Comparison of ENCODE assay signal across 33 cellular contexts in the genomic region with DNA sequence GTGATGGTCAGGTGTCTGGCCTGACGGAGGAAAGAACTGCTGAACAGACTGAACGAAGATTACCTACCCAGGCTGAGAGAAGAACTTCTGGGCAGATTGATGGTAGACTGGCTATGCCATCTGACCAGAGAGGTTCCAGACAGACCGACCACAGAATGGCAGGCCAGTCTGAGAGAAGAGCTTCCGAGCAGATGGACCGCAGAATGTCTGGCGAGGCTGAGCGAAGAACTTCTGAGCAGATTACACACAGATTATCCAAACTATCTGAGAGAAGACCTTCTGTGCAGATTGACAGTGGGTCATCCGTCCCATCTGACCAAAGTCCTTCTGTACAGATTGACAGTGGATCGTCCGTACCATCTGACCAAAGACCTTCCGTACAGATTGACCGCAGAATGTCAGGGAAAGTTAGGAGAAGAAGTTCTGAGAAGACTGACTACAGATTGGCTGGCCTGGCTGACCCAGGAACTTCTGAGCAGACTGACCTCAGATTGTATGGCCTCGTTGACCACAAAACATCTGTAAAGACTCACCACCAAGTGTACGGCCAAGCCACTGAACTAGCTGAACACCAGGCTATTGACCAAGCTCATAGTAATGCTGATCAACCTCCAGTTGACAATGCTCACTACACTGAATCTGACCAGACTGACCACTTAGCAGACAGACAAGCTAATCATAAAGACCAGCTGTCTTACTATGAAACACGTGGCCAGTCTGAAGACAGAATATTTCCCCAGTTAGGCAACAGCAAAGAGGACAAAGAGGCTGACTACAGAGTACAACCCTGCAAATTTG. TPM values are rescaled to one million over a fixed set of nuclear protein-coding genes. Genes with fewer than 3 reads are reported as not detected.
"Had no signal": no experiment of that assay in that cellular context is flagged by ENCODE, and none has a peak within 500 bp of the region (broad histone marks: within the 10 kb centered on the region; RNA-seq: fewer than 3 reads in every experiment).

No MANE protein-coding gene starts in this region.

- H3K4me3 ChIP-seq: esophagus muscularis mucosa, left ventricle myocardium inferior, lung, mucosa of descending colon, right atrium auricular region, suprapubic skin, tibial artery had no signal

- H3K9me3 ChIP-seq: esophagus muscularis mucosa, left ventricle myocardium inferior, mucosa of descending colon, right atrium auricular region, suprapubic skin, tibial artery had no signal

- H3K27ac Mint-ChIP-seq: activated CD4-positive, alpha-beta memory T cell treated with anti-CD3 and anti-CD28 coated beads for 36 hours; activated CD4-positive, alpha-beta T cell treated with anti-CD3 and anti-CD28 coated beads, Interleukin-2, amount 10 ng/mL, durations not matched to agents 24 days and 14 days; activated naive CD4-positive, alpha-beta T cell treated with anti-CD3 and anti-CD28 coated beads, Interleukin-2, amount 10 ng/mL, durations not matched to agents 7 days and 5 days; activated naive CD8-positive, alpha-beta T cell treated with anti-CD3 and anti-CD28 coated beads, Interleukin-2, amount 10 ng/mL, durations not matched to agents 7 days and 5 days; activated T-helper 1 cell treated with anti-CD3 and anti-CD28 coated beads, Interleukin-12 subunit alpha, Interleukin-12 subunit beta, Interleukin-2, Interleukin-4 antibody, amounts not matched to agents 30 ng/mL and 10 ng/mL and 1 ng/mL, durations not matched to agents 14 hours and 24 hours and 36 hours; dendritic cell treated with granulocyte-macrophage colony-stimulating factor and Interleukin-4, amounts not matched to agents 40 ng/mL and 50 ng/mL, for 4 days; naive B cell had no signal

- FAIRE-seq: frontal cortex, urothelium cell line had no signal

- ATAC-seq: T-helper 17 cell had no signal

- H3K9me3 Mint-ChIP-seq: activated CD4-positive, alpha-beta memory T cell treated with anti-CD3 and anti-CD28 coated beads for 36 hours; activated CD4-positive, alpha-beta T cell treated with anti-CD3 and anti-CD28 coated beads, Interleukin-2, amount 10 ng/mL, durations not matched to agents 24 days and 14 days; activated naive CD4-positive, alpha-beta T cell treated with anti-CD3 and anti-CD28 coated beads, Interleukin-2, amount 10 ng/mL, durations not matched to agents 7 days and 5 days; activated naive CD8-positive, alpha-beta T cell treated with anti-CD3 and anti-CD28 coated beads, Interleukin-2, amount 10 ng/mL, durations not matched to agents 7 days and 5 days; activated T-helper 1 cell treated with anti-CD3 and anti-CD28 coated beads, Interleukin-12 subunit alpha, Interleukin-12 subunit beta, Interleukin-2, Interleukin-4 antibody, amounts not matched to agents 30 ng/mL and 10 ng/mL and 1 ng/mL, durations not matched to agents 14 hours and 24 hours and 36 hours; dendritic cell treated with granulocyte-macrophage colony-stimulating factor and Interleukin-4, amounts not matched to agents 40 ng/mL and 50 ng/mL, for 4 days; naive B cell had no signal

- DNase-seq: activated CD4-positive, alpha-beta memory T cell treated with anti-CD3 and anti-CD28 coated beads for 36 hours; activated CD4-positive, alpha-beta T cell treated with anti-CD3 and anti-CD28 coated beads, Interleukin-2, amount 10 ng/mL, durations not matched to agents 24 days and 14 days; activated CD4-positive, CD25-positive, alpha-beta regulatory T cell treated with anti-CD3 and anti-CD28 coated beads, Interleukin-2, amount 50 U/mL, for 72 hours; activated CD8-positive, alpha-beta memory T cell treated with anti-CD3 and anti-CD28 coated beads, Interleukin-2, amount 50 U/mL, for 4 hours; activated gamma-delta T cell; activated naive CD4-positive, alpha-beta T cell treated with anti-CD3 and anti-CD28 coated beads, Interleukin-2, amount 10 ng/mL, durations not matched to agents 7 days and 5 days; activated naive CD8-positive, alpha-beta T cell treated with anti-CD3 and anti-CD28 coated beads, Interleukin-2, amount 10 ng/mL, durations not matched to agents 7 days and 5 days; activated T-cell treated with anti-CD3 and anti-CD28 coated beads, Interleukin-2, amount 50 U/mL, for 1 hour; amniotic stem cell; central memory CD4-positive, alpha-beta T cell; islet precursor cell; left ventricle myocardium inferior; mucosa of descending colon; naive B cell; stimulated activated CD4-positive, alpha-beta T cell treated with anti-CD3 and anti-CD28 coated beads, Interleukin-15, amount 100 ng/mL, for 24 hours; stimulated activated CD4-positive, alpha-beta T cell treated with anti-CD3 and anti-CD28 coated beads, Interleukin-2, amount 100 ng/mL, for 24 hours; stimulated activated naive CD4-positive, alpha-beta T cell; T-helper 17 cell; T1000; tibial artery had no signal

- H3K27ac ChIP-seq: esophagus muscularis mucosa, left ventricle myocardium inferior, right atrium auricular region, suprapubic skin, tibial artery had no signal

- H3K4me1 Mint-ChIP-seq: activated naive CD4-positive, alpha-beta T cell treated with anti-CD3 and anti-CD28 coated beads, Interleukin-2, amount 10 ng/mL, durations not matched to agents 7 days and 5 days; activated naive CD8-positive, alpha-beta T cell treated with anti-CD3 and anti-CD28 coated beads, Interleukin-2, amount 10 ng/mL, durations not matched to agents 7 days and 5 days; naive B cell had no signal

- H3K4me1 ChIP-seq: esophagus muscularis mucosa, left ventricle myocardium inferior, right atrium auricular region, tibial artery had no signal

- H3K36me3 Mint-ChIP-seq: activated CD4-positive, alpha-beta memory T cell treated with anti-CD3 and anti-CD28 coated beads for 36 hours; activated naive CD4-positive, alpha-beta T cell treated with anti-CD3 and anti-CD28 coated beads, Interleukin-2, amount 10 ng/mL, durations not matched to agents 7 days and 5 days; activated naive CD8-positive, alpha-beta T cell treated with anti-CD3 and anti-CD28 coated beads, Interleukin-2, amount 10 ng/mL, durations not matched to agents 7 days and 5 days; naive B cell had no signal

- H3K27me3 Mint-ChIP-seq: activated CD4-positive, alpha-beta memory T cell treated with anti-CD3 and anti-CD28 coated beads for 36 hours; activated CD4-positive, alpha-beta T cell treated with anti-CD3 and anti-CD28 coated beads, Interleukin-2, amount 10 ng/mL, durations not matched to agents 24 days and 14 days; activated naive CD4-positive, alpha-beta T cell treated with anti-CD3 and anti-CD28 coated beads, Interleukin-2, amount 10 ng/mL, durations not matched to agents 7 days and 5 days; activated naive CD8-positive, alpha-beta T cell treated with anti-CD3 and anti-CD28 coated beads, Interleukin-2, amount 10 ng/mL, durations not matched to agents 7 days and 5 days; dendritic cell treated with granulocyte-macrophage colony-stimulating factor and Interleukin-4, amounts not matched to agents 40 ng/mL and 50 ng/mL, for 4 days; naive B cell; T-helper 17 cell had no signal

- H3K4me3 Mint-ChIP-seq: activated CD4-positive, alpha-beta memory T cell treated with anti-CD3 and anti-CD28 coated beads for 36 hours; activated CD4-positive, alpha-beta T cell treated with anti-CD3 and anti-CD28 coated beads, Interleukin-2, amount 10 ng/mL, durations not matched to agents 24 days and 14 days; activated naive CD4-positive, alpha-beta T cell treated with anti-CD3 and anti-CD28 coated beads, Interleukin-2, amount 10 ng/mL, durations not matched to agents 7 days and 5 days; activated naive CD8-positive, alpha-beta T cell treated with anti-CD3 and anti-CD28 coated beads, Interleukin-2, amount 10 ng/mL, durations not matched to agents 7 days and 5 days; activated T-helper 1 cell treated with anti-CD3 and anti-CD28 coated beads, Interleukin-12 subunit alpha, Interleukin-12 subunit beta, Interleukin-2, Interleukin-4 antibody, amounts not matched to agents 30 ng/mL and 10 ng/mL and 1 ng/mL, durations not matched to agents 14 hours and 24 hours and 36 hours; dendritic cell treated with granulocyte-macrophage colony-stimulating factor and Interleukin-4, amounts not matched to agents 40 ng/mL and 50 ng/mL, for 4 days; naive B cell; T-helper 17 cell had no signal

RNA-seq across cellular contexts. Expression of a gene that starts 0.8 kb away (rescaled TPM):
- total RNA-seq: activated CD4-positive, alpha-beta memory T cell treated with anti-CD3 and anti-CD28 coated beads for 36 hours; activated CD4-positive, alpha-beta T cell treated with anti-CD3 and anti-CD28 coated beads, Interleukin-2, amount 10 ng/mL, durations not matched to agents 24 days and 14 days; activated CD8-positive, alpha-beta memory T cell treated with anti-CD3 and anti-CD28 coated beads for 36 hours; activated naive CD8-positive, alpha-beta T cell treated with anti-CD3 and anti-CD28 coated beads, Interleukin-2, amount 10 ng/mL, durations not matched to agents 7 days and 5 days; activated T-helper 1 cell treated with anti-CD3 and anti-CD28 coated beads, Interleukin-12 subunit alpha, Interleukin-12 subunit beta, Interleukin-2, Interleukin-4 antibody, amounts not matched to agents 30 ng/mL and 10 ng/mL and 1 ng/mL, durations not matched to agents 14 hours and 24 hours and 36 hours; esophagus muscularis mucosa; frontal cortex; left ventricle myocardium inferior; lung; mesenteric fat pad; mucosa of descending colon; omental fat pad; pulmonary artery endothelial cell; right atrium auricular region; suprapubic skin; T-helper 17 cell had no signal
- polyA plus RNA-seq: neural cell had no signal

RNA-seq across cellular contexts. Expression of a gene that starts 26.6 kb away (rescaled TPM):
- total RNA-seq: activated CD4-positive, alpha-beta memory T cell treated with anti-CD3 and anti-CD28 coated beads for 36 hours; activated CD4-positive, alpha-beta T cell treated with anti-CD3 and anti-CD28 coated beads, Interleukin-2, amount 10 ng/mL, durations not matched to agents 24 days and 14 days; activated CD8-positive, alpha-beta memory T cell treated with anti-CD3 and anti-CD28 coated beads for 36 hours; activated naive CD8-positive, alpha-beta T cell treated with anti-CD3 and anti-CD28 coated beads, Interleukin-2, amount 10 ng/mL, durations not matched to agents 7 days and 5 days; activated T-helper 1 cell treated with anti-CD3 and anti-CD28 coated beads, Interleukin-12 subunit alpha, Interleukin-12 subunit beta, Interleukin-2, Interleukin-4 antibody, amounts not matched to agents 30 ng/mL and 10 ng/mL and 1 ng/mL, durations not matched to agents 14 hours and 24 hours and 36 hours; esophagus muscularis mucosa; frontal cortex; left ventricle myocardium inferior; mesenteric fat pad; mucosa of descending colon; pulmonary artery endothelial cell; T-helper 17 cell had no signal
- polyA plus RNA-seq: neural cell had no signal
